8 cellular contexts compared by ENCODE assay signal in the genomic region with DNA sequence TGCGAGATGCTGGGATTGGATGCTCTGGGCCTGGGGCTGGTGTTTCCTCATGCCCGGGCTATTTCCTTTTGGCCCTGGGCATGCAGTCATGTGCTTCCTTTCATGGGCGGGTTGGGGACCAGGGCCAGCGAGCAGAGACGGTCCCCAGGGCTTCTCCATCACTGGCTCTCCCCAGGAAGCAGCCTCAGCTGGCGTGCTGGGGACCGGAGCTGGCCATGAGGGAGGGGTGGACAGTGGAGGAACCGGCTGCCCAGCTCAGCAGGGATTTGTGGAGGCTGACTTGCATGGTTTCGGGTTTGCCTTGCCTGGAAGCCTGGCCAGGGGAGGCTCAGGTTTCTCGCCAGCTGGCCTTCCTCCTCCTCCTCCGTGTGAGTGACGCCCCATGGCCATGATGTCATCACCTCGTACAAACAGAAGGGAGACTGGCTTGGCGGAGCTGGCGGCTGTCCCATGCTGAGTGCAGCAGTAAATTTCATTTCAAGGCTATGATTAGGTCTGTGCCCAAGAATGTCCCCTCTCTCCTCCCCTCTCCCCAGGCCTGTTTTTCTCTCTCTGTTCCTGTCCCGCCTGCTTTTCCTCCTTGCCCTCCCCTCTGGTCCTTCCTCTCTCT. TPM values are rescaled to one million over a fixed set of nuclear protein-coding genes. Genes with fewer than 3 reads are reported as not detected.
DNase-seq lines count a peak whose midpoint lies in the region; ATAC-seq and TF ChIP-seq lines count a peak whose summit lies in the region.

No MANE protein-coding gene starts in this region.

- DNase-seq in Caki2 (ENCODE audit: low read depth) (peak; percentile 91), NCI-H1436 treated with DMSO at 0.1 percent for 48 hours (lab: John Stamatoyannopoulos, UW) (peak; percentile 53), WTC11 (ENCODE audit: low spot score) (peak; percentile 44), glomerular endothelial cell (ENCODE audit: extremely low read depth, low read depth, low spot score) (peak; percentile 75), omental fat pad (ENCODE audit: low spot score) (peak; percentile 86), AML-193 (lab: John Stamatoyannopoulos, UW) (no peak)

- H3K9me3 Mint-ChIP-seq in WTC11: no peaks in the 10 kb centered on the region

- POLR2A ChIA-PET in WTC11 (lab: Charles Lee): no interaction called here

- no peak overlapping the region for H3K27ac Mint-ChIP-seq in WTC11

- in situ Hi-C loops in Caki2 (cut with HindIII; ENCODE audit: low pct_unique_long_range_greater_than_20kb, low sequenced_read_pairs): no loop called here

- peaks cover 4% of the 10 kb centered on the region for H3K4me1 Mint-ChIP-seq in WTC11

- H3K4me3 Mint-ChIP-seq in WTC11: no peak overlapping the region

- no peaks in the 10 kb centered on the region; the same call in 1 of the 2 replicates for H3K27me3 Mint-ChIP-seq in WTC11 (ENCODE audit: low read depth)

- TF ChIP-seq CTCF in WTC11 (IDR thresholded peaks at IDR 0.05) (no peak), omental fat pad (IDR thresholded peaks at IDR 0.05) (no peak)

- H3K36me3 Mint-ChIP-seq in WTC11: no peaks in the 10 kb centered on the region

- CTCF ChIA-PET in WTC11 (lab: Charles Lee): interaction anchor here (1.1 to 1.3 kb wide), 3 partner anchors 38 to 81 kb away, joined by 3 to 4 read pairs (median 3); no protein-coding TSS in a partner anchor

- ATAC-seq in WTC11 (peak; percentile 59), omental fat pad (ENCODE audit: low FRiP score) (peak; percentile 76), GM19035 (IDR thresholded peaks at IDR 0.05; ENCODE audit: unreplicated experiment) (no peak), HG02884 (IDR thresholded peaks at IDR 0.05; ENCODE audit: unreplicated experiment) (no peak)

TF ChIP-seq in WTC11, 78 proteins besides CTCF, POLR2A, EP300 and RAD21:
- TF ChIP-seq MYBL2 (CRISPR knock-in tag; IDR thresholded peaks at IDR 0.05): no peak
- TF ChIP-seq GABPB1 (CRISPR knock-in tag; IDR thresholded peaks at IDR 0.05): 0 out of 2 replicates have a peak, but pooled peaks have one; percentile 22
- no peak for TF ChIP-seq ZNF263 (CRISPR knock-in tag; IDR thresholded peaks at IDR 0.05; ENCODE audit: low read depth)
- TF ChIP-seq MXD4 (CRISPR knock-in tag; IDR thresholded peaks at IDR 0.05; ENCODE audit: borderline replicate concordance): no peak
- TF ChIP-seq, protein P1, sequence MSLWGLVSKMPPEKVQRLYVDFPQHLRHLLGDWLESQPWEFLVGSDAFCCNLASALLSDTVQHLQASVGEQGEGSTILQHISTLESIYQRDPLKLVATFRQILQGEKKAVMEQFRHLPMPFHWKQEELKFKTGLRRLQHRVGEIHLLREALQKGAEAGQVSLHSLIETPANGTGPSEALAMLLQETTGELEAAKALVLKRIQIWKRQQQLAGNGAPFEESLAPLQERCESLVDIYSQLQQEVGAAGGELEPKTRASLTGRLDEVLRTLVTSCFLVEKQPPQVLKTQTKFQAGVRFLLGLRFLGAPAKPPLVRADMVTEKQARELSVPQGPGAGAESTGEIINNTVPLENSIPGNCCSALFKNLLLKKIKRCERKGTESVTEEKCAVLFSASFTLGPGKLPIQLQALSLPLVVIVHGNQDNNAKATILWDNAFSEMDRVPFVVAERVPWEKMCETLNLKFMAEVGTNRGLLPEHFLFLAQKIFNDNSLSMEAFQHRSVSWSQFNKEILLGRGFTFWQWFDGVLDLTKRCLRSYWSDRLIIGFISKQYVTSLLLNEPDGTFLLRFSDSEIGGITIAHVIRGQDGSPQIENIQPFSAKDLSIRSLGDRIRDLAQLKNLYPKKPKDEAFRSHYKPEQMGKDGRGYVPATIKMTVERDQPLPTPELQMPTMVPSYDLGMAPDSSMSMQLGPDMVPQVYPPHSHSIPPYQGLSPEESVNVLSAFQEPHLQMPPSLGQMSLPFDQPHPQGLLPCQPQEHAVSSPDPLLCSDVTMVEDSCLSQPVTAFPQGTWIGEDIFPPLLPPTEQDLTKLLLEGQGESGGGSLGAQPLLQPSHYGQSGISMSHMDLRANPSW (CRISPR knock-in tag; conservative IDR thresholded peaks at IDR 0.05; ENCODE audit: low read depth): no peak
- TF ChIP-seq HMGA2 (CRISPR knock-in tag; IDR thresholded peaks at IDR 0.05): no peak

RNA-seq across cellular contexts. Expression of gene TIMP2, which starts 8.9 kb away (rescaled TPM):
- 70.1 and 77.2 TPM in 2 replicates for total RNA-seq in Caki2 (2014; rRNA removed; shearing (Covaris generic); ENCODE audit: low replicate concordance)
- total RNA-seq in WTC11 (2021) (36.9 to 39.3 TPM (median 37.1 TPM) in 3 replicates), glomerular endothelial cell (278 and 322 TPM in 2 replicates), omental fat pad (100 to 1,000 TPM; 139 to 161 (median 150) TPM)

RNA-seq across cellular contexts. Expression of gene CEP295NL, which starts 31.1 kb away (rescaled TPM):
- total RNA-seq in Caki2 (2014; rRNA removed; shearing (Covaris generic); ENCODE audit: low replicate concordance): 0.35 TPM in 1 of 2 replicates, not detected in the other
- total RNA-seq in WTC11 (2021) (0.61 to 0.89 TPM (median 0.89 TPM) in 3 replicates), glomerular endothelial cell (1.0 and 3.7 TPM in 2 replicates), omental fat pad (10 to 100 TPM in 1 of 4 donors, 1 to 10 TPM in 3; 2.7 to 11.8 (median 5.5) TPM)

RNA-seq across cellular contexts. Expression of gene LGALS3BP, which starts 45.7 kb away (rescaled TPM):
- total RNA-seq in Caki2 (2014; rRNA removed; shearing (Covaris generic); ENCODE audit: low replicate concordance): 345 and 478 TPM in 2 replicates
- 57.9 to 88.6 TPM (median 86.9 TPM) in 3 replicates for total RNA-seq in WTC11 (2021)
- total RNA-seq in glomerular endothelial cell: 107 and 129 TPM in 2 replicates
- 100 to 1,000 TPM; 325 to 516 (median 441) TPM for total RNA-seq in omental fat pad

Comparison
In these comparisons a context has a peak if more than half of its experiments do, and no peak if none do; other contexts are left out.
1. DNase-seq: peak in Caki2 (single experiment), NCI-H1436 treated with DMSO at 0.1 percent for 48 hours (single experiment), WTC11 (single experiment), glomerular endothelial cell (single experiment) and omental fat pad (single experiment); none in AML-193 (0 of 2).
2. ATAC-seq: peak in WTC11 (single experiment) and omental fat pad (single experiment); none in GM19035 (single experiment) and HG02884 (single experiment).